ENCODE assay signal across 20 cellular contexts in genomic region chr7:108291135-108291508, GRCh38.
A peak's percentile ranks its signal among the peaks of the same experiment; 100 is the strongest.
DNase-seq lines count a peak whose midpoint lies in the region; ATAC-seq, FAIRE-seq and TF ChIP-seq lines count a peak whose summit lies in the region.
"Had no signal": no experiment of that assay in that cellular context is flagged by ENCODE, and none has a peak within 500 bp of the region (broad histone marks: within the 10 kb centered on the region; RNA-seq: fewer than 3 reads in every experiment).

No MANE protein-coding gene starts in this region.

- no peaks in the 10 kb centered on the region for H3K4me1 ChIP-seq in K562 (replicated peaks in 1 of 2; ENCODE audit: control insufficient read depth in 2 of 2, insufficient read depth in 2 of 2, low read length in 2 of 2)

- intact Hi-C loops in K562 (cut with micrococcal nuclease) = no loop called here

- no peak overlapping the region for H3K27ac ChIP-seq in K562 (ENCODE audit: extremely low read depth, low read depth, low read length)
- H3K27ac ChIP-seq: SJCRH30 had no signal

- peak; percentile 60 for DNase-seq in NCI-H146 treated with DMSO at 0.1 percent for 48 hours (lab: John Stamatoyannopoulos, UW; ENCODE audit: unreplicated experiment)
- DNase-seq in NCI-H146 (lab: John Stamatoyannopoulos, UW) = no peak
- no peak for DNase-seq in K562 (ENCODE audit: extremely low read depth in 1 of 4, low spot score in 3 of 4)
- DNase-seq in type B pancreatic cell (ENCODE audit: extremely low spot score, unreplicated experiment) = no peak
- DNase-seq in stimulated activated CD4-positive, alpha-beta T cell treated with anti-CD3 and anti-CD28 coated beads, Interleukin-1b, Interleukin-23, amount 100 ng/mL, for 48 hours = no peak
- no peak for DNase-seq in stimulated activated CD4-positive, alpha-beta T cell treated with anti-CD3 and anti-CD28 coated beads, Interleukin-4, amount 100 ng/mL, for 4 hours
- no peak for DNase-seq in NCI-H2029 treated with DMSO at 0.1 percent for 48 hours (lab: John Stamatoyannopoulos, UW)
- DNase-seq: C1 segment of cervical spinal cord, DMS 273 treated with DMSO at 0.1 percent for 48 hours, GF-D8, H9, IMR-90, NCI-H1105, NCI-H510A, NCI-H774, SJCRH30 had no signal

- POLR2A ChIA-PET in K562 (lab: Yijun Ruan, JAX) = no interaction called here

- H2AFZ ChIP-seq in K562 (ENCODE audit: low read depth, low read length) = no peak overlapping the region

- H3K4me1 Mint-ChIP-seq in type B pancreatic cell (ENCODE audit: unreplicated experiment) = peaks cover 21% of the 10 kb centered on the region

- TF ChIP-seq CTCF in K562 (IDR thresholded peaks at IDR 0.05 in 2 of 3, conservative IDR thresholded peaks at IDR 0.05 in 1 of 3; ENCODE audit: insufficient read depth in 2 of 3, low read depth in 1 of 3, low read length in 3 of 3) (no peak), type B pancreatic cell (conservative IDR thresholded peaks at IDR 0.05) (no peak)

- H3K4me2 ChIP-seq in K562 (ENCODE audit: insufficient read depth, low read length) = no peak overlapping the region

- H3K36me3 Mint-ChIP-seq in type B pancreatic cell = no peaks in the 10 kb centered on the region

- TF ChIP-seq POLR2A in K562 (conservative IDR thresholded peaks at IDR 0.05) = no peak

- CTCF ChIA-PET in K562 (lab: Yijun Ruan, JAX; ENCODE audit: low intra/inter-chr PET ratio) = no interaction called here

- WGBS in K562 (ENCODE audit: insufficient coverage, low coverage, missing lambda C conversion rate) = 7% methylated on average over 1 of the region's 1 CpG

- no peaks in the 10 kb centered on the region for H3K27me3 Mint-ChIP-seq in type B pancreatic cell

- H3K27ac Mint-ChIP-seq in type B pancreatic cell = peak overlapping the region; percentile 4
- H3K27ac Mint-ChIP-seq: H9 had no signal

- no peak for TF ChIP-seq EP300 in K562 (IDR thresholded peaks at IDR 0.05; ENCODE audit: low read length)

- no peaks in the 10 kb centered on the region for H3K79me2 ChIP-seq in K562 (ENCODE audit: control insufficient read depth, insufficient read depth, low read length)

- no peak for ATAC-seq in K562
- ATAC-seq: PC-3 had no signal

- no peak overlapping the region for H3K9ac ChIP-seq in K562 (ENCODE audit: insufficient read depth in 1 of 2, low read depth in 2 of 2, low read length in 2 of 2)

- H3K27me3 ChIP-seq in K562 (ENCODE audit: control insufficient read depth in 2 of 2, insufficient read depth in 2 of 2, low read length in 2 of 2) = peaks cover 5 to 8% of the 10 kb centered on the region in 2 experiments; a peak in 2 of 5 replicates
- H3K27me3 ChIP-seq: SJCRH30 had no signal

- no peaks in the 10 kb centered on the region for H3K9me1 ChIP-seq in K562 (ENCODE audit: control insufficient read depth, insufficient read depth, low read length)

- in situ Hi-C loops in K562 (cut with MboI) = no loop called here

- no peaks in the 10 kb centered on the region for H3K36me3 ChIP-seq in K562 (ENCODE audit: control insufficient read depth, insufficient read depth, low read length)
- H3K36me3 ChIP-seq: SJCRH30 had no signal

- FAIRE-seq in K562 (lab: Jason Lieb, UNC) (no peak), islet of Langerhans (lab: Jason Lieb, UNC) (peak; percentile 94)
- FAIRE-seq: GM12891, GM18507 had no signal

- no peak overlapping the region for H3K4me3 ChIP-seq in K562
- H3K4me3 ChIP-seq: SJCRH30 had no signal

- no peaks in the 10 kb centered on the region for H4K20me1 ChIP-seq in K562 (replicated peaks; ENCODE audit: control insufficient read depth, insufficient read depth, low read length)

- no peak overlapping the region for H3K4me3 Mint-ChIP-seq in type B pancreatic cell
- H3K4me3 Mint-ChIP-seq: H9 had no signal

- BruUV-seq in K562 (replicated peaks; lab: Mats Ljungman, UMichigan) = no TSS peak

- H3K9me3 Mint-ChIP-seq in type B pancreatic cell = no peaks in the 10 kb centered on the region
- H3K9me3 Mint-ChIP-seq: H9 had no signal

- no peaks in the 10 kb centered on the region for H3K9me3 ChIP-seq in K562 (replicated peaks; ENCODE audit: control insufficient read depth, insufficient read depth, low read depth, low read length)
- H3K9me3 ChIP-seq: SJCRH30 had no signal

- no peak for TF ChIP-seq RAD21 in K562 (CRISPR knock-in tag; conservative IDR thresholded peaks at IDR 0.05 in 1 of 2, IDR thresholded peaks at IDR 0.05 in 1 of 2)

TF ChIP-seq in K562, 482 proteins besides CTCF, POLR2A, EP300 and RAD21:
- TF ChIP-seq SMARCA4 (IDR thresholded peaks at IDR 0.05) = no peak
- 0 out of 2 replicates have a peak, but pooled peaks have one; percentile 8 for TF ChIP-seq RNF2 (IDR thresholded peaks at IDR 0.05)
- TF ChIP-seq BMI1 (IDR thresholded peaks at IDR 0.05; ENCODE audit: low read length) = 0 out of 2 replicates have a peak, but pooled peaks have one; percentile 2
